ENCODE assay signal across 5 cellular contexts in genomic region chr5:17519508-17519907, GRCh38. TPM values are rescaled to one million over a fixed set of nuclear protein-coding genes. Genes with fewer than 3 reads are reported as not detected.
"Had no signal": no experiment of that assay in that cellular context is flagged by ENCODE, and none has a peak within 500 bp of the region (broad histone marks: within the 10 kb centered on the region; RNA-seq: fewer than 3 reads in every experiment).

No MANE protein-coding gene starts in this region.

RNA-seq across cellular contexts. Expression of gene TAF11L3, which starts 1.3 kb away (rescaled TPM):
- total RNA-seq: HepG2, HT-29, HT1080, IMR-90, K562 had no signal

RNA-seq across cellular contexts. Expression of gene TAF11L4, which starts 2.1 kb away (rescaled TPM):
- total RNA-seq: HepG2, HT-29, HT1080, IMR-90, K562 had no signal

RNA-seq across cellular contexts. Expression of gene TAF11L5, which starts 5.5 kb away (rescaled TPM):
- total RNA-seq: HepG2, HT-29, HT1080, IMR-90 had no signal

RNA-seq across cellular contexts. Expression of gene TAF11L6, which starts 9.0 kb away (rescaled TPM):
- total RNA-seq: HepG2, HT-29, HT1080, IMR-90, K562 had no signal

RNA-seq across cellular contexts. Expression of gene TAF11L2, which starts 21.5 kb away (rescaled TPM):
- total RNA-seq: HepG2, HT-29, HT1080, IMR-90, K562 had no signal
